16 cellular contexts compared by ENCODE assay signal in genomic region chr18:34913837-34914755, GRCh38.
DNase-seq lines count a peak whose midpoint lies in the region; ATAC-seq and TF ChIP-seq lines count a peak whose summit lies in the region.
"Had no signal": no experiment of that assay in that cellular context is flagged by ENCODE, and none has a peak within 500 bp of the region (broad histone marks: within the 10 kb centered on the region; RNA-seq: fewer than 3 reads in every experiment).

No MANE protein-coding gene starts in this region.

- H3K4me1 Mint-ChIP-seq in neural crest cell, result peaks cover 15% of the 10 kb centered on the region
- H3K4me1 Mint-ChIP-seq: activated naive CD8-positive, alpha-beta T cell treated with anti-CD3 and anti-CD28 coated beads, Interleukin-2, amount 50 U/mL, for 24 hours had no signal

- peak overlapping the region; percentile 97 for H3K27ac Mint-ChIP-seq in neural crest cell (ENCODE audit: unreplicated experiment)
- H3K27ac Mint-ChIP-seq: activated naive CD8-positive, alpha-beta T cell treated with anti-CD3 and anti-CD28 coated beads, Interleukin-2, amount 50 U/mL, for 24 hours; stimulated activated naive CD8-positive, alpha-beta T cell treated with anti-CD3 and anti-CD28 coated beads, Interleukin-15, Interleukin-2, amounts not matched to agents 100 ng/mL and 50 ng/mL, for 24 hours had no signal

- H3K4me3 Mint-ChIP-seq in neural crest cell, result peak overlapping the region; percentile 12
- H3K4me3 Mint-ChIP-seq: activated naive CD8-positive, alpha-beta T cell treated with anti-CD3 and anti-CD28 coated beads, Interleukin-2, amount 50 U/mL, for 24 hours; stimulated activated naive CD8-positive, alpha-beta T cell treated with anti-CD3 and anti-CD28 coated beads, Interleukin-15, Interleukin-2, amounts not matched to agents 100 ng/mL and 50 ng/mL, for 24 hours had no signal

- H3K27me3 ChIP-seq in foreskin keratinocyte, result no peaks in the 10 kb centered on the region

- no peaks in the 10 kb centered on the region for H3K36me3 Mint-ChIP-seq in neural crest cell (ENCODE audit: low read depth)

- ATAC-seq in foreskin keratinocyte, result no peak
- ATAC-seq in HG03342 (IDR thresholded peaks at IDR 0.05; ENCODE audit: unreplicated experiment), result no peak
- ATAC-seq: activated naive CD8-positive, alpha-beta T cell treated with anti-CD3 and anti-CD28 coated beads, Interleukin-2, amount 50 U/mL, for 24 hours had no signal

- DNase-seq in COLO829 (ENCODE audit: low spot score) (peak; percentile 28), NOMO-1 treated with dmso at 0.1 percent for 144 hours (lab: John Stamatoyannopoulos, UW; ENCODE audit: unreplicated experiment) (peak; percentile 59), fibroblast of peridontal ligament (ENCODE audit: extremely low read depth) (peak; percentile 69), neural crest cell (ENCODE audit: low read depth, low spot score) (no peak), iPS-NIHi11 (ENCODE audit: low spot score) (no peak), foreskin keratinocyte (no peak), epidermal melanocyte (ENCODE audit: insufficient read length, low spot score) (no peak)
- DNase-seq: activated naive CD8-positive, alpha-beta T cell treated with anti-CD3 and anti-CD28 coated beads, Interleukin-2, amount 50 U/mL, for 24 hours; KG1; occipital lobe; OCI-M1; stimulated activated CD4-positive, alpha-beta T cell treated with anti-CD3 and anti-CD28 coated beads, Interleukin-1b, Interleukin-23, amount 100 ng/mL, for 48 hours; T-helper 2 cell had no signal

- peaks cover 4% of the 10 kb centered on the region for H3K9me3 Mint-ChIP-seq in neural crest cell
- H3K9me3 Mint-ChIP-seq: activated naive CD8-positive, alpha-beta T cell treated with anti-CD3 and anti-CD28 coated beads, Interleukin-2, amount 50 U/mL, for 24 hours; stimulated activated naive CD8-positive, alpha-beta T cell treated with anti-CD3 and anti-CD28 coated beads, Interleukin-15, Interleukin-2, amounts not matched to agents 100 ng/mL and 50 ng/mL, for 24 hours had no signal

- no peaks in the 10 kb centered on the region for H3K27me3 Mint-ChIP-seq in neural crest cell (ENCODE audit: low read depth)
- H3K27me3 Mint-ChIP-seq: activated naive CD8-positive, alpha-beta T cell treated with anti-CD3 and anti-CD28 coated beads, Interleukin-2, amount 50 U/mL, for 24 hours; stimulated activated naive CD8-positive, alpha-beta T cell treated with anti-CD3 and anti-CD28 coated beads, Interleukin-15, Interleukin-2, amounts not matched to agents 100 ng/mL and 50 ng/mL, for 24 hours had no signal

- peaks cover 3% of the 10 kb centered on the region for H3K4me1 ChIP-seq in foreskin keratinocyte

- no peak for TF ChIP-seq CTCF in neural crest cell (conservative IDR thresholded peaks at IDR 0.05)
- no peak for TF ChIP-seq CTCF in foreskin keratinocyte (conservative IDR thresholded peaks at IDR 0.05)

- H3K27ac ChIP-seq in foreskin keratinocyte, result no peak overlapping the region
- H3K27ac ChIP-seq: epithelial cell of prostate had no signal

Comparison
In these comparisons a context has a peak if more than half of its experiments do, and no peak if none do; other contexts are left out.
1. DNase-seq: peak in COLO829 (single experiment), NOMO-1 treated with dmso at 0.1 percent for 144 hours (single experiment) and fibroblast of peridontal ligament (single experiment); none in neural crest cell (single experiment), iPS-NIHi11 (single experiment), foreskin keratinocyte (0 of 2) and epidermal melanocyte (single experiment).